8 cellular contexts compared by ENCODE assay signal in the genomic region with DNA sequence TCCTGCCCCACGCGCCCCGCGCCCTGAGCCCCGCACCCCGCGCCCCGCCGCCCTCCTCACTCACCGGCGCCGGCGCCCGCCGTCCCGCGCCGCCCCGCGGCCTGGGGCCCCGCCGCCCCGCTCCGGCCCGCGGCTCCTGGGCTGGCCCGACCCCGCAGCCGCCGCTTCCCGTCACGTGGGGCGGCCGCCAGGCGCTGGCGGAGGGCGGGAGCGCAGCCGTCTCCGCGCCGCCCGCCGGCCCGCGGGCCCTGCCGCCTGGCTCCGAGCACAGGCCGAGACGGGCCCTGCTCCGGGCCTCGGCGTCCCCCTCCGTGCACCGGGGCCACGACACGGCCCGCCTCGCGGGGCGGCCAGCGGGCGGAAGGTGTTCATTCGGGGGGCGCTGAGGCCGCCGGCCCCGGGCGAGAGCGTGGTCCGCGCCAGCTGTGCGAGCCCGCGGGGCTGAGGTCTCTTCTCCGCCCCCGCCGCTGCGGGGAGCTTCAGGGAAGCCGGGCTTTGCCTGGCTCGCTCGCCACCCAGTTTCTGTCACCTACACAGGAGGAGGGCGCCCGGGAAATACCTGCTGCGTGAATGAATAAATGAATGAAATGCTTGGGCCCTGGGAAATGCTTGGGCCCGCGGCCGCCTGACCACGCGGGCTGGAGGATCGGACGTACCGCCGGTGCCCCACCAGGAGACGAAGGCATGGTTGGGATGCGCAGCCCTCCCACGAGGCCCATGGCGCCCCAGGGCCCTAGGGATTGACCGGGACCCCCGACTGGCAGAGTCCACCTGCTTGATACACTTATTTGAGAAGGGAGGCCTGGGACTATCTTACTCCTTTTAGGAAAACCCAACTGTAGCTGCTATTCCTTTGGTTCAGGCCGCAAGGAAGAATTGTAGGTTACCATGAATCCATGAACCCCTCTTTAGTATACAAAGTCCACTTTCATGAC. TPM values are rescaled to one million over a fixed set of nuclear protein-coding genes. Genes with fewer than 3 reads are reported as not detected.
DNase-seq lines count a peak whose midpoint lies in the region; ATAC-seq lines count a peak whose summit lies in the region.

A gene with protein sequence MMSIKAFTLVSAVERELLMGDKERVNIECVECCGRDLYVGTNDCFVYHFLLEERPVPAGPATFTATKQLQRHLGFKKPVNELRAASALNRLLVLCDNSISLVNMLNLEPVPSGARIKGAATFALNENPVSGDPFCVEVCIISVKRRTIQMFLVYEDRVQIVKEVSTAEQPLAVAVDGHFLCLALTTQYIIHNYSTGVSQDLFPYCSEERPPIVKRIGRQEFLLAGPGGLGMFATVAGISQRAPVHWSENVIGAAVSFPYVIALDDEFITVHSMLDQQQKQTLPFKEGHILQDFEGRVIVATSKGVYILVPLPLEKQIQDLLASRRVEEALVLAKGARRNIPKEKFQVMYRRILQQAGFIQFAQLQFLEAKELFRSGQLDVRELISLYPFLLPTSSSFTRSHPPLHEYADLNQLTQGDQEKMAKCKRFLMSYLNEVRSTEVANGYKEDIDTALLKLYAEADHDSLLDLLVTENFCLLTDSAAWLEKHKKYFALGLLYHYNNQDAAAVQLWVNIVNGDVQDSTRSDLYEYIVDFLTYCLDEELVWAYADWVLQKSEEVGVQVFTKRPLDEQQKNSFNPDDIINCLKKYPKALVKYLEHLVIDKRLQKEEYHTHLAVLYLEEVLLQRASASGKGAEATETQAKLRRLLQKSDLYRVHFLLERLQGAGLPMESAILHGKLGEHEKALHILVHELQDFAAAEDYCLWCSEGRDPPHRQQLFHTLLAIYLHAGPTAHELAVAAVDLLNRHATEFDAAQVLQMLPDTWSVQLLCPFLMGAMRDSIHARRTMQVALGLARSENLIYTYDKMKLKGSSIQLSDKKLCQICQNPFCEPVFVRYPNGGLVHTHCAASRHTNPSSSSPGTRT (minus strand): TSS at position 175 of the 935 bp plus-strand sequence. CDS start 21,434 bp downstream, outside the sequence.

- ATAC-seq in GM18909 (IDR thresholded peaks at IDR 0.05; ENCODE audit: poor library complexity, unreplicated experiment) (peak; percentile 82), HG03103 (IDR thresholded peaks at IDR 0.05; ENCODE audit: low read depth, unreplicated experiment) (peak; percentile 65)
- ATAC-seq in stimulated activated naive CD8-positive, alpha-beta T cell treated with anti-CD3 and anti-CD28 coated beads, Interleukin-15, Interleukin-2, amounts not matched to agents 100 U/mL and 50 U/mL, for 24 hours: peak; percentile 87

- no peaks in the 10 kb centered on the region for H3K36me3 ChIP-seq in esophagus (ENCODE audit: control insufficient read depth in 2 of 2, insufficient read depth in 2 of 2, low read length in 1 of 2)

- no peaks in the 10 kb centered on the region for H3K27me3 ChIP-seq in esophagus (ENCODE audit: control insufficient read depth in 1 of 2, insufficient read depth in 2 of 2, low read length in 2 of 2)

- 2% methylated on average over 64 to 101 of the region's 101 CpGs for WGBS in esophagus, 2 donors

- H3K4me1 ChIP-seq in esophagus (ENCODE audit: control insufficient read depth in 2 of 2, insufficient read depth in 2 of 2, low read length in 1 of 2): peaks cover 0 to 8% of the 10 kb centered on the region in 2 donors

- H3K4me3 ChIP-seq in esophagus (ENCODE audit: low read depth in 1 of 2, low read length in 2 of 2): peak within 1 kb of the TSS; percentile 59 to 80

- no peaks in the 10 kb centered on the region for H3K9me3 ChIP-seq in esophagus (ENCODE audit: control insufficient read depth in 2 of 2, insufficient read depth in 1 of 2, low read depth in 1 of 2, low read length in 1 of 2)

- H3K27ac ChIP-seq in esophagus (ENCODE audit: low read depth in 2 of 2, low read length in 1 of 2): peak within 1 kb of the TSS; percentile 87 to 88

- DNase-seq in AML-193 (lab: John Stamatoyannopoulos, UW): peak; percentile 8 to 37
- peak; percentile 40 for DNase-seq in NOMO-1 treated with DMSO at 0.1 percent for 48 hours (lab: John Stamatoyannopoulos, UW; ENCODE audit: unreplicated experiment)
- DNase-seq in activated T-cell treated with anti-CD3 and anti-CD28 coated beads, Interleukin-2, amount 50 U/mL, for 1 hour: peak; percentile 71
- DNase-seq in myocyte (ENCODE audit: low read depth): peak; percentile 58
- DNase-seq in stimulated activated naive CD8-positive, alpha-beta T cell treated with anti-CD3 and anti-CD28 coated beads, Interleukin-15, Interleukin-2, amounts not matched to agents 100 U/mL and 50 U/mL, for 24 hours: peak; percentile 65

RNA-seq across cellular contexts. Expression of the gene that starts here (rescaled TPM):
- polyA plus RNA-seq in esophagus: 1 to 10 TPM; 2.3 to 5.3 TPM
- 25.8 and 27.8 TPM in 2 replicates for total RNA-seq in myocyte
- 38.0 TPM for polyA plus RNA-seq in myocyte (2012)

Comparison
In these comparisons a context has a peak if more than half of its experiments do, and no peak if none do; other contexts are left out.
1. Peak in every context shown above with its lines: DNase-seq, ATAC-seq, H3K4me3 ChIP-seq and H3K27ac ChIP-seq.